ENCODE assay signal across 28 cellular contexts in genomic region chr7:132935608-132936007, GRCh38.
"Had no signal": no experiment of that assay in that cellular context is flagged by ENCODE, and none has a peak within 500 bp of the region (broad histone marks: within the 10 kb centered on the region; RNA-seq: fewer than 3 reads in every experiment).

No MANE protein-coding gene starts in this region.

- H3K27ac Mint-ChIP-seq: T-cell had no signal

- DNase-seq: Kasumi-1, MG63, NCI-H1048, NCI-H1092 treated with DMSO at 0.1 percent for 48 hours, NCI-H1105 treated with DMSO at 0.1 percent for 48 hours, NCI-H1417, NCI-H1436, NCI-H146, NCI-H1694, NCI-H187, NCI-H1930, NCI-H2029 treated with DMSO at 0.1 percent for 48 hours, NCI-H2081 treated with DMSO at 0.1 percent for 48 hours, NCI-H2107, NCI-H2171, NCI-H226, NCI-H510A treated with DMSO at 0.1 percent for 48 hours, NCI-H524 treated with DMSO at 0.1 percent for 48 hours, NCI-H526 treated with DMSO at 0.1 percent for 48 hours, NCI-H774, PC-9, SHP77, SIG-M5, SJCRH30, T-cell had no signal

- H3K27me3 Mint-ChIP-seq: T-cell had no signal

- ATAC-seq: Panc1, Right ventricle myocardium inferior, SK-N-SH treated with all-trans-retinoic acid at 6 μM for 48 hours, T-cell had no signal

- H3K4me3 Mint-ChIP-seq: T-cell had no signal
